12 cellular contexts compared by ENCODE assay signal in the genomic region with DNA sequence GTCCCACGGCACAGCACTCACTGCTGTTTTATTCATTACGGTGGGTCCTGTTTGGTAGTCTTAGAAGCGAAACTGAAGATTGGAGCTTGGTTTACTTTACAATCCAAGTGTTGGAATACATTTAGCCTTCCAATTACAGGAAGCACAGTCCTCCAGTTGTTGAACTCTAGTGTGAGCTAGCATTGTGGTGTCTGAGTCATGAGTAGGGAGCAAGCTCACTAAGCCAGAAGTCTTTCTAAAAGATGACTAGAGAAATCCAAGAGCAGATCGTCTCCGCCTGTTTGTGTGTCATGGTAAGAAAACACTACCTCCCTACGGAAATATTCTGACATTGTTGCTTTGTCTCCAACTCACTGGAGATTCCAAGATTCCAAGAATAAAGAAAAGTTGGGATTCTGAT. TPM values are rescaled to one million over a fixed set of nuclear protein-coding genes. Genes with fewer than 3 reads are reported as not detected.
DNase-seq lines count a peak whose midpoint lies in the region; ATAC-seq and TF ChIP-seq lines count a peak whose summit lies in the region.
"Had no signal": no experiment of that assay in that cellular context is flagged by ENCODE, and none has a peak within 500 bp of the region (broad histone marks: within the 10 kb centered on the region; RNA-seq: fewer than 3 reads in every experiment).

No MANE protein-coding gene starts in this region.

- H3K4me1 Mint-ChIP-seq in osteocyte (ENCODE audit: unreplicated experiment), result peaks cover 29% of the 10 kb centered on the region
- H3K4me1 Mint-ChIP-seq: central memory CD8-positive, alpha-beta T cell had no signal

- H3K4me1 ChIP-seq in HAP-1 (peaks cover 4% of the 10 kb centered on the region; the same call in 1 of the 2 replicates), upper lobe of right lung (no peaks in the 10 kb centered on the region)

- in situ Hi-C loops in HAP-1 (cut with MboI; ENCODE audit: low sequenced_read_pairs), result loop anchor here (5.0 to 25.0 kb wide), 2 partner anchors 490 to 700 kb away; partner anchors contain the start of gene ATP8A2

- intact Hi-C loops in upper lobe of right lung (cut with DNase I), result no loop called here

- H3K9me3 Mint-ChIP-seq in osteocyte (ENCODE audit: unreplicated experiment), result no peaks in the 10 kb centered on the region
- H3K9me3 Mint-ChIP-seq: central memory CD8-positive, alpha-beta T cell had no signal

- H3K27me3 ChIP-seq in HAP-1 (ENCODE audit: low read depth) (no peaks in the 10 kb centered on the region), upper lobe of right lung (no peaks in the 10 kb centered on the region)

- DNase-seq in EH (ENCODE audit: low read depth), result peak; percentile 56
- peak; percentile 43 for DNase-seq in RKO (ENCODE audit: low spot score)
- peak; percentile 64 for DNase-seq in fibroblast of gingiva (ENCODE audit: low read depth)
- DNase-seq in osteocyte (ENCODE audit: extremely low spot score, unreplicated experiment), result no peak
- DNase-seq in NCI-H2171 treated with DMSO at 0.1 percent for 48 hours (lab: John Stamatoyannopoulos, UW), result no peak
- no peak for DNase-seq in HAP-1 (ENCODE audit: low spot score in 2 of 2)
- no peak for DNase-seq in upper lobe of right lung
- DNase-seq in SW 1271 (lab: John Stamatoyannopoulos, UW), result no peak
- DNase-seq: hypothalamus; NCI-H1436; stimulated activated CD4-positive, alpha-beta T cell treated with anti-CD3 and anti-CD28 coated beads, Interleukin-4, amount 100 ng/mL, for 4 hours had no signal

- H3K36me3 Mint-ChIP-seq in osteocyte (ENCODE audit: unreplicated experiment), result no peaks in the 10 kb centered on the region

- H3K27me3 Mint-ChIP-seq in osteocyte (ENCODE audit: unreplicated experiment), result no peaks in the 10 kb centered on the region

- H3K36me3 ChIP-seq in HAP-1 (replicated peaks), result no peaks in the 10 kb centered on the region
- no peaks in the 10 kb centered on the region for H3K36me3 ChIP-seq in upper lobe of right lung

- peak overlapping the region; percentile 83 for H3K27ac Mint-ChIP-seq in osteocyte (ENCODE audit: unreplicated experiment)

- H3K4me3 ChIP-seq in HAP-1 (no peak overlapping the region), upper lobe of right lung (no peak overlapping the region)

- ATAC-seq in upper lobe of right lung, result no peak

- H3K4me3 Mint-ChIP-seq in osteocyte (ENCODE audit: unreplicated experiment), result no peak overlapping the region
- H3K4me3 Mint-ChIP-seq: central memory CD8-positive, alpha-beta T cell had no signal

- TF ChIP-seq CTCF in osteocyte (IDR thresholded peaks at IDR 0.05) (peak; percentile 12), upper lobe of right lung (IDR thresholded peaks at IDR 0.05) (no peak)

- H3K9me3 ChIP-seq in HAP-1, result no peaks in the 10 kb centered on the region
- no peaks in the 10 kb centered on the region for H3K9me3 ChIP-seq in upper lobe of right lung

- no peak overlapping the region for H3K27ac ChIP-seq in upper lobe of right lung

RNA-seq across cellular contexts. Expression of gene SHISA2, which starts 10.1 kb away (rescaled TPM):
- total RNA-seq in osteocyte (128 TPM in 2 replicates), upper lobe of right lung (26.3 TPM)

Comparison
In these comparisons a context has a peak if more than half of its experiments do, and no peak if none do; other contexts are left out.
1. DNase-seq: peak in EH (single experiment), RKO (single experiment) and fibroblast of gingiva (single experiment); none in osteocyte (single experiment), NCI-H2171 treated with DMSO at 0.1 percent for 48 hours (single experiment), HAP-1 (0 of 2), upper lobe of right lung (single experiment) and SW 1271 (0 of 2).